ENCODE assay signal across 9 cellular contexts in the genomic region with DNA sequence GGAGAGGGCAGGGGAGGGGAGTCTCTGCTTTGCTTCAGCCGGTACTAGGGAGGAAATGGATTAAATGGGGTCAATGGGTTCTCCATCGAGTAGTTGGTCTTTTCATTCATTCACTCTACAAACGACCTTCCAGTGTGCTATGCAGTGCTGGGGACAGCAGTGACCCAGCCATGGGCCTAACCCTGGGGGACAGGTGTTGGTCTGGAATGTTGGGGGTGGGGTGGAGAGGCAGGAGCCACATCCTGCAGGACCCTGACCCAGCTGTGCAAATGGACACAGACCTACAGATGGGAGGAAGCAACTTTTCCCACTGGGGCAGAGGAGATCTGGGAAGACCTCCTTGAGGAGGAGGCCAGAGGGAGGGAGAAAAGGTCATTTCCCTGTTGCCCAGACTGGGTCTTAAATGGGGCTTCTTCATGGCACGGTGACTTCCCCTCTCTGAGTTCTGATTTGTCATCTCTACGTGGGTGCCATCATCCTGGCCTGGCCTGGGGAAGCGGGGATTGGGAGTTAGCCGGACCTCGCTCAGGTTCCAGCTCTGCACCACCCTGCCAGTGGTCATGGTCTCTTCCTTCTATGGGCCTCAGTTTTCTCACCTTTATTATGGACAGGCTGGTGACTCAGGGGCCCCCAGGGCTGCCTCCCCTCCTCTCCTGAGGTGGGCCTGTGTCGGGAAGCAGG. TPM values are rescaled to one million over a fixed set of nuclear protein-coding genes. Genes with fewer than 3 reads are reported as not detected.
DNase-seq lines count a peak whose midpoint lies in the region; ATAC-seq and TF ChIP-seq lines count a peak whose summit lies in the region.
"Had no signal": no experiment of that assay in that cellular context is flagged by ENCODE, and none has a peak within 500 bp of the region (broad histone marks: within the 10 kb centered on the region; RNA-seq: fewer than 3 reads in every experiment).

No MANE protein-coding gene starts in this region.

- peak overlapping the region; percentile 80 for H2AFZ ChIP-seq in neural progenitor cell (replicated peaks)

- H3K27me3 Mint-ChIP-seq in CD4-positive, alpha-beta T cell, result no peaks in the 10 kb centered on the region
- H3K27me3 Mint-ChIP-seq in neural progenitor cell (ENCODE audit: insufficient read depth, low read depth), result peaks cover 20% of the 10 kb centered on the region

- H3K36me3 ChIP-seq in neural progenitor cell, result no peaks in the 10 kb centered on the region

- H4K20me1 ChIP-seq in neural progenitor cell (ENCODE audit: low read depth), result no peaks in the 10 kb centered on the region

- peak overlapping the region; percentile 96 for H3K27ac Mint-ChIP-seq in CD4-positive, alpha-beta T cell
- peak overlapping the region; percentile 66 for H3K27ac Mint-ChIP-seq in neural progenitor cell

- ATAC-seq in CD4-positive, alpha-beta T cell (ENCODE audit: poor library complexity), result no peak
- no peak for ATAC-seq in GM18520 (IDR thresholded peaks at IDR 0.05; ENCODE audit: unreplicated experiment)
- ATAC-seq in HG03521 (IDR thresholded peaks at IDR 0.05; ENCODE audit: unreplicated experiment), result no peak

- H3K4me3 Mint-ChIP-seq in CD4-positive, alpha-beta T cell, result peak overlapping the region; percentile 97
- H3K4me3 Mint-ChIP-seq in neural progenitor cell, result peak overlapping the region; percentile 33

- H3K9ac ChIP-seq in neural progenitor cell, result no peak overlapping the region

- peaks cover 69% of the 10 kb centered on the region for H3K4me1 Mint-ChIP-seq in CD4-positive, alpha-beta T cell (ENCODE audit: low read depth)
- H3K4me1 Mint-ChIP-seq in neural progenitor cell, result peaks cover 17% of the 10 kb centered on the region

- no peak for TF ChIP-seq CTCF in CD4-positive, alpha-beta T cell (IDR thresholded peaks at IDR 0.05)
- TF ChIP-seq CTCF in coronary artery (IDR thresholded peaks at IDR 0.05) (no peak), neural progenitor cell (IDR thresholded peaks at IDR 0.05) (no peak), foreskin fibroblast (IDR thresholded peaks at IDR 0.05; ENCODE audit: low read depth, low read length) (no peak)

- H3K9me3 Mint-ChIP-seq in CD4-positive, alpha-beta T cell, result no peaks in the 10 kb centered on the region
- no peaks in the 10 kb centered on the region for H3K9me3 Mint-ChIP-seq in neural progenitor cell

- peak overlapping the region; percentile 35 for H3K4me3 ChIP-seq in Jurkat, Clone E6-1 (ENCODE audit: low read length)
- H3K4me3 ChIP-seq in coronary artery, result peak overlapping the region; percentile 59
- H3K4me3 ChIP-seq in neural progenitor cell, result no peak overlapping the region
- H3K4me3 ChIP-seq in foreskin fibroblast (ENCODE audit: low read depth in 1 of 2, low read length in 2 of 2), result no peak overlapping the region

- H3K27ac ChIP-seq in CD4-positive, alpha-beta T cell (ENCODE audit: low read depth, low read length), result peak overlapping the region; percentile 90
- H3K27ac ChIP-seq in coronary artery, result peak overlapping the region in 1 of 2 donors; percentile 77
- H3K27ac ChIP-seq in neural progenitor cell, result no peak overlapping the region

- no peaks in the 10 kb centered on the region for H3K9me3 ChIP-seq in CD4-positive, alpha-beta T cell (ENCODE audit: control insufficient read depth, low read length)
- no peaks in the 10 kb centered on the region for H3K9me3 ChIP-seq in neural progenitor cell (ENCODE audit: low read depth)

- no peaks in the 10 kb centered on the region for H3K27me3 ChIP-seq in CD4-positive, alpha-beta T cell (ENCODE audit: control insufficient read depth, insufficient read depth, low read length)
- H3K27me3 ChIP-seq in neural progenitor cell, result no peaks in the 10 kb centered on the region

- peaks cover 66% of the 10 kb centered on the region for H3K36me3 Mint-ChIP-seq in CD4-positive, alpha-beta T cell (ENCODE audit: low read depth)
- no peaks in the 10 kb centered on the region for H3K36me3 Mint-ChIP-seq in neural progenitor cell

- no peak for DNase-seq in CD4-positive, alpha-beta T cell
- no peak for DNase-seq in Jurkat, Clone E6-1 (ENCODE audit: low read depth, low spot score)
- no peak for DNase-seq in coronary artery (ENCODE audit: low spot score)
- no peak for DNase-seq in neural progenitor cell (ENCODE audit: low spot score)
- no peak for DNase-seq in ecto neural progenitor cell (ENCODE audit: low spot score)
- DNase-seq in foreskin fibroblast, result no peak
- DNase-seq: NCI-H1105 treated with DMSO at 0.1 percent for 48 hours had no signal

- no peaks in the 10 kb centered on the region for H3F3A ChIP-seq in neural progenitor cell (ENCODE audit: low read depth)

- peak overlapping the region; percentile 4 for H3K4me2 ChIP-seq in neural progenitor cell

- CTCF ChIA-PET in CD4-positive, alpha-beta T cell (lab: Charles Lee), result interaction anchor here (0.5 to 2.1 kb wide), 8 partner anchors 11 to 323 kb away, joined by 3 to 11 read pairs (median 4); no protein-coding TSS in a partner anchor

- POLR2A ChIA-PET in CD4-positive, alpha-beta T cell (lab: Charles Lee), result interaction anchor here (0.6 to 7.0 kb wide), 11 partner anchors 15 to 162 kb away, joined by 3 to 82 read pairs (median 6); a partner anchor contains a TSS

- intact Hi-C loops in CD4-positive, alpha-beta T cell (cut with DNase I, micrococcal nuclease), result loop anchor here in 1 of 2 experiments (2.0 kb wide), 1 partner anchor 17 kb away; no protein-coding TSS in a partner anchor

- no peaks in the 10 kb centered on the region for H3K79me2 ChIP-seq in neural progenitor cell (ENCODE audit: low read depth)

- peaks cover 12% of the 10 kb centered on the region for H3K4me1 ChIP-seq in neural progenitor cell

RNA-seq across cellular contexts. Expression of a gene that starts 2.0 kb away (rescaled TPM):
- 100 to 1,000 TPM; 134 to 138 TPM for total RNA-seq in CD4-positive, alpha-beta T cell
- polyA plus RNA-seq in Jurkat, Clone E6-1 (2012; ENCODE audit: insufficient read depth, insufficient read length), result 1.7 TPM
- not detected in 2 replicates for total RNA-seq in neural progenitor cell (ENCODE audit: low replicate concordance)

RNA-seq across cellular contexts. Expression of a gene that starts 40.2 kb away (rescaled TPM):
- total RNA-seq in CD4-positive, alpha-beta T cell, result 100 to 1,000 TPM; 174 to 180 TPM
- 314 TPM for polyA plus RNA-seq in Jurkat, Clone E6-1 (2012; ENCODE audit: insufficient read depth, insufficient read length)
- total RNA-seq in neural progenitor cell (ENCODE audit: low replicate concordance), result 1.7 and 2.1 TPM in 2 replicates

Comparison
In these comparisons a context has a peak if more than half of its experiments do, and no peak if none do; other contexts are left out.
1. H3K4me3 ChIP-seq: peak in Jurkat, Clone E6-1 (single experiment) and coronary artery (single experiment); none in neural progenitor cell (single experiment) and foreskin fibroblast (0 of 2).
2. RNA of a gene that starts 2.0 kb away (total RNA-seq): 134 to 138 TPM in CD4-positive, alpha-beta T cell; not detected in neural progenitor cell; every median in the first group is over 100 times any median in the second.
3. RNA of a gene that starts 40.2 kb away (total RNA-seq): 174 to 180 TPM in CD4-positive, alpha-beta T cell; 1.7 to 2.1 TPM in neural progenitor cell; every median in the first group is over 10 times any median in the second.